Comparison of ENCODE assay signal across 7 cellular contexts in genomic region chr17:21313761-21314160, GRCh38. TPM values are rescaled to one million over a fixed set of nuclear protein-coding genes. Genes with fewer than 3 reads are reported as not detected.
DNase-seq lines count a peak whose midpoint lies in the region; ATAC-seq, FAIRE-seq and TF ChIP-seq lines count a peak whose summit lies in the region.
"Not testable (repeated sequence)": the region's sequence is repeated elsewhere in the genome, so short reads cannot be mapped to it uniquely, and the experiment has no call there.

No MANE protein-coding gene starts in this region.

- not testable (repeated sequence) for H3K36me3 ChIP-seq in Caco-2 (ENCODE audit: control insufficient read depth, insufficient read depth, low read length); bronchial epithelial cell (ENCODE audit: control insufficient read depth, insufficient read depth, low read length)

- CTCF ChIA-PET in Caco-2 (lab: Charles Lee) = interaction anchor here (0.6 kb wide), 1 partner anchor 1415 kb away, joined by 4 read pairs; no protein-coding TSS in a partner anchor

- H3K4me1 Mint-ChIP-seq in Caco-2 (ENCODE audit: low read depth, unreplicated experiment); activated T-helper 17 cell treated with anti-CD3 and anti-CD28 coated beads, Interleukin-2, amount 50 U/mL, for 72 hours; effector memory CD8-positive, alpha-beta T cell (ENCODE audit: low read depth in 2 of 2); stimulated activated effector memory CD8-positive, alpha-beta T cell treated with anti-CD3 and anti-CD28 coated beads, Interleukin-12 subunit alpha, Interleukin-12 subunit beta, amount 100 ng/mL, for 72 hours: not testable (repeated sequence)

- DNase-seq in Caco-2; bronchial epithelial cell (ENCODE audit: low read depth); effector memory CD8-positive, alpha-beta T cell; stimulated activated effector memory CD8-positive, alpha-beta T cell treated with anti-CD3 and anti-CD28 coated beads, Interleukin-12 subunit alpha, Interleukin-12 subunit beta, amount 100 ng/mL, for 72 hours (ENCODE audit: low spot score in 2 of 2); urothelium cell line (ENCODE audit: low spot score): not testable (repeated sequence)
- peak; percentile 24 for DNase-seq in posterior vena cava (ENCODE audit: low spot score)

- BruUV-seq in Caco-2 (replicated peaks; lab: Mats Ljungman, UMichigan) = not testable (repeated sequence)

- not testable (repeated sequence) for H3K9me3 ChIP-seq in Caco-2

- FAIRE-seq in bronchial epithelial cell (lab: Jason Lieb, UNC) (peak; percentile 96), urothelium cell line (lab: Jason Lieb, UNC) (peak; percentile 13)

- not testable (repeated sequence) for H3K9me3 Mint-ChIP-seq in Caco-2 (ENCODE audit: unreplicated experiment); activated T-helper 17 cell treated with anti-CD3 and anti-CD28 coated beads, Interleukin-2, amount 50 U/mL, for 72 hours; effector memory CD8-positive, alpha-beta T cell; stimulated activated effector memory CD8-positive, alpha-beta T cell treated with anti-CD3 and anti-CD28 coated beads, Interleukin-12 subunit alpha, Interleukin-12 subunit beta, amount 100 ng/mL, for 72 hours

- H3K27ac Mint-ChIP-seq in Caco-2 (ENCODE audit: unreplicated experiment) = peak overlapping the region; percentile 13
- peak overlapping the region; percentile 56 for H3K27ac Mint-ChIP-seq in activated T-helper 17 cell treated with anti-CD3 and anti-CD28 coated beads, Interleukin-2, amount 50 U/mL, for 72 hours
- peak overlapping the region; percentile 22 to 85 for H3K27ac Mint-ChIP-seq in effector memory CD8-positive, alpha-beta T cell
- peak overlapping the region; percentile 26 for H3K27ac Mint-ChIP-seq in stimulated activated effector memory CD8-positive, alpha-beta T cell treated with anti-CD3 and anti-CD28 coated beads, Interleukin-12 subunit alpha, Interleukin-12 subunit beta, amount 100 ng/mL, for 72 hours

- H3K4me3 Mint-ChIP-seq in Caco-2 (ENCODE audit: unreplicated experiment); activated T-helper 17 cell treated with anti-CD3 and anti-CD28 coated beads, Interleukin-2, amount 50 U/mL, for 72 hours; effector memory CD8-positive, alpha-beta T cell; stimulated activated effector memory CD8-positive, alpha-beta T cell treated with anti-CD3 and anti-CD28 coated beads, Interleukin-12 subunit alpha, Interleukin-12 subunit beta, amount 100 ng/mL, for 72 hours: not testable (repeated sequence)

- peaks cover 22% of the 10 kb centered on the region for H3K36me3 Mint-ChIP-seq in Caco-2 (ENCODE audit: insufficient read depth, unreplicated experiment)
- H3K36me3 Mint-ChIP-seq in activated T-helper 17 cell treated with anti-CD3 and anti-CD28 coated beads, Interleukin-2, amount 50 U/mL, for 72 hours (ENCODE audit: low read depth) = peaks cover 51% of the 10 kb centered on the region
- peaks cover 67% of the 10 kb centered on the region for H3K36me3 Mint-ChIP-seq in effector memory CD8-positive, alpha-beta T cell (ENCODE audit: insufficient read depth)
- H3K36me3 Mint-ChIP-seq in stimulated activated effector memory CD8-positive, alpha-beta T cell treated with anti-CD3 and anti-CD28 coated beads, Interleukin-12 subunit alpha, Interleukin-12 subunit beta, amount 100 ng/mL, for 72 hours = peaks cover 66% of the 10 kb centered on the region

- TF ChIP-seq CTCF in Caco-2 (IDR thresholded peaks at IDR 0.05; ENCODE audit: insufficient read depth in 1 of 2, low read depth in 1 of 2, low read length in 1 of 2, severe bottlenecking in 1 of 2, unreplicated experiment in 1 of 2); bronchial epithelial cell (IDR thresholded peaks at IDR 0.05; ENCODE audit: insufficient read depth, low read length, severe bottlenecking): not testable (repeated sequence)

- H3K27me3 ChIP-seq in Caco-2 (replicated peaks; ENCODE audit: control insufficient read depth, insufficient read depth, low read length); bronchial epithelial cell (ENCODE audit: control insufficient read depth, insufficient read depth, low read length): not testable (repeated sequence)

- H3K27me3 Mint-ChIP-seq in Caco-2 (ENCODE audit: insufficient read depth, unreplicated experiment); activated T-helper 17 cell treated with anti-CD3 and anti-CD28 coated beads, Interleukin-2, amount 50 U/mL, for 72 hours; effector memory CD8-positive, alpha-beta T cell: not testable (repeated sequence)

- ATAC-seq in activated T-helper 17 cell treated with anti-CD3 and anti-CD28 coated beads, Interleukin-2, amount 50 U/mL, for 72 hours (replicated peaks); effector memory CD8-positive, alpha-beta T cell (replicated peaks); stimulated activated effector memory CD8-positive, alpha-beta T cell treated with anti-CD3 and anti-CD28 coated beads, Interleukin-12 subunit alpha, Interleukin-12 subunit beta, amount 100 ng/mL, for 72 hours: not testable (repeated sequence)

- POLR2A ChIA-PET in Caco-2 (lab: Charles Lee) = not testable (repeated sequence)

- H3K4me1 ChIP-seq in Caco-2 = not testable (repeated sequence)

- intact Hi-C loops in Caco-2 (cut with micrococcal nuclease; ENCODE audit: unreplicated experiment); posterior vena cava (cut with DNase I): not testable (repeated sequence)

- not testable (repeated sequence) for H3K4me3 ChIP-seq in Caco-2 (ENCODE audit: low read depth, low read length); bronchial epithelial cell (ENCODE audit: low read depth, low read length)

RNA-seq across cellular contexts. Expression of gene MAP2K3, which starts 29.2 kb away (rescaled TPM):
- total RNA-seq in Caco-2 (2022) = 49.5 and 50.9 TPM in 2 replicates
- 100 to 1,000 TPM; 107 to 112 TPM for total RNA-seq in activated T-helper 17 cell treated with anti-CD3 and anti-CD28 coated beads, Interleukin-2, amount 50 U/mL, for 72 hours
- total RNA-seq in bronchial epithelial cell = 5.3 and 7.7 TPM in 2 replicates
- total RNA-seq in posterior vena cava = 10 to 100 TPM; 47.7 to 83.4 TPM
